In genomic region chr9:6383551-6384225, GRCh38 we compare ENCODE assay signal across 1 cellular context.
TF ChIP-seq lines count a peak whose summit lies in the region.

No MANE protein-coding gene starts in this region.

TF ChIP-seq in HCT116, 20 proteins besides CTCF, POLR2A, EP300 and RAD21:
- no peak for TF ChIP-seq EZH2 (IDR thresholded peaks at IDR 0.05)
- no peak for TF ChIP-seq JUND (IDR thresholded peaks at IDR 0.05)
- TF ChIP-seq CBX3 (IDR thresholded peaks at IDR 0.05; ENCODE audit: low read depth): no peak
- TF ChIP-seq, protein P1, sequence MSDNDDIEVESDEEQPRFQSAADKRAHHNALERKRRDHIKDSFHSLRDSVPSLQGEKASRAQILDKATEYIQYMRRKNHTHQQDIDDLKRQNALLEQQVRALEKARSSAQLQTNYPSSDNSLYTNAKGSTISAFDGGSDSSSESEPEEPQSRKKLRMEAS (IDR thresholded peaks at IDR 0.05): no peak
- TF ChIP-seq SIN3A (IDR thresholded peaks at IDR 0.05; ENCODE audit: low read depth): no peak
- TF ChIP-seq CEBPB (IDR thresholded peaks at IDR 0.05; ENCODE audit: low read depth): no peak
- TF ChIP-seq EZH2phosphoT487 (IDR thresholded peaks at IDR 0.05; ENCODE audit: borderline replicate concordance): no peak
- no peak for TF ChIP-seq ZFX (IDR thresholded peaks at IDR 0.05)
- TF ChIP-seq ELF1 (IDR thresholded peaks at IDR 0.05; ENCODE audit: borderline replicate concordance, low read depth): no peak
- no peak for TF ChIP-seq FOSL1 (IDR thresholded peaks at IDR 0.05; ENCODE audit: low read depth)
- no peak for TF ChIP-seq SRF (IDR thresholded peaks at IDR 0.05; ENCODE audit: low read depth)
- no peak for TF ChIP-seq ATF3 (IDR thresholded peaks at IDR 0.05)
- TF ChIP-seq SP1 (IDR thresholded peaks at IDR 0.05; ENCODE audit: low read depth): no peak
- no peak for TF ChIP-seq POLR2AphosphoS5 (IDR thresholded peaks at IDR 0.05; ENCODE audit: low read depth, low read length)
- no peak for TF ChIP-seq EGR1 (IDR thresholded peaks at IDR 0.05; ENCODE audit: low read depth)
- no peak for TF ChIP-seq ZNF274 (IDR thresholded peaks at IDR 0.05; ENCODE audit: low read depth, low read length)
- no peak for TF ChIP-seq ZBTB33 (IDR thresholded peaks at IDR 0.05; ENCODE audit: extremely low read depth, insufficient replicate concordance, low read length)
- no peak for TF ChIP-seq YY1 (IDR thresholded peaks at IDR 0.05; ENCODE audit: extremely low read depth, insufficient replicate concordance, low read depth, low read length)
- TF ChIP-seq TCF7L2 (IDR thresholded peaks at IDR 0.05; ENCODE audit: borderline replicate concordance, extremely low read depth, insufficient read depth, insufficient read length): no peak
- TF ChIP-seq, protein P2, sequence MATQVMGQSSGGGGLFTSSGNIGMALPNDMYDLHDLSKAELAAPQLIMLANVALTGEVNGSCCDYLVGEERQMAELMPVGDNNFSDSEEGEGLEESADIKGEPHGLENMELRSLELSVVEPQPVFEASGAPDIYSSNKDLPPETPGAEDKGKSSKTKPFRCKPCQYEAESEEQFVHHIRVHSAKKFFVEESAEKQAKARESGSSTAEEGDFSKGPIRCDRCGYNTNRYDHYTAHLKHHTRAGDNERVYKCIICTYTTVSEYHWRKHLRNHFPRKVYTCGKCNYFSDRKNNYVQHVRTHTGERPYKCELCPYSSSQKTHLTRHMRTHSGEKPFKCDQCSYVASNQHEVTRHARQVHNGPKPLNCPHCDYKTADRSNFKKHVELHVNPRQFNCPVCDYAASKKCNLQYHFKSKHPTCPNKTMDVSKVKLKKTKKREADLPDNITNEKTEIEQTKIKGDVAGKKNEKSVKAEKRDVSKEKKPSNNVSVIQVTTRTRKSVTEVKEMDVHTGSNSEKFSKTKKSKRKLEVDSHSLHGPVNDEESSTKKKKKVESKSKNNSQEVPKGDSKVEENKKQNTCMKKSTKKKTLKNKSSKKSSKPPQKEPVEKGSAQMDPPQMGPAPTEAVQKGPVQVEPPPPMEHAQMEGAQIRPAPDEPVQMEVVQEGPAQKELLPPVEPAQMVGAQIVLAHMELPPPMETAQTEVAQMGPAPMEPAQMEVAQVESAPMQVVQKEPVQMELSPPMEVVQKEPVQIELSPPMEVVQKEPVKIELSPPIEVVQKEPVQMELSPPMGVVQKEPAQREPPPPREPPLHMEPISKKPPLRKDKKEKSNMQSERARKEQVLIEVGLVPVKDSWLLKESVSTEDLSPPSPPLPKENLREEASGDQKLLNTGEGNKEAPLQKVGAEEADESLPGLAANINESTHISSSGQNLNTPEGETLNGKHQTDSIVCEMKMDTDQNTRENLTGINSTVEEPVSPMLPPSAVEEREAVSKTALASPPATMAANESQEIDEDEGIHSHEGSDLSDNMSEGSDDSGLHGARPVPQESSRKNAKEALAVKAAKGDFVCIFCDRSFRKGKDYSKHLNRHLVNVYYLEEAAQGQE (IDR thresholded peaks at IDR 0.05; ENCODE audit: low read depth): no peak
